9 cellular contexts compared by ENCODE assay signal in the genomic region with DNA sequence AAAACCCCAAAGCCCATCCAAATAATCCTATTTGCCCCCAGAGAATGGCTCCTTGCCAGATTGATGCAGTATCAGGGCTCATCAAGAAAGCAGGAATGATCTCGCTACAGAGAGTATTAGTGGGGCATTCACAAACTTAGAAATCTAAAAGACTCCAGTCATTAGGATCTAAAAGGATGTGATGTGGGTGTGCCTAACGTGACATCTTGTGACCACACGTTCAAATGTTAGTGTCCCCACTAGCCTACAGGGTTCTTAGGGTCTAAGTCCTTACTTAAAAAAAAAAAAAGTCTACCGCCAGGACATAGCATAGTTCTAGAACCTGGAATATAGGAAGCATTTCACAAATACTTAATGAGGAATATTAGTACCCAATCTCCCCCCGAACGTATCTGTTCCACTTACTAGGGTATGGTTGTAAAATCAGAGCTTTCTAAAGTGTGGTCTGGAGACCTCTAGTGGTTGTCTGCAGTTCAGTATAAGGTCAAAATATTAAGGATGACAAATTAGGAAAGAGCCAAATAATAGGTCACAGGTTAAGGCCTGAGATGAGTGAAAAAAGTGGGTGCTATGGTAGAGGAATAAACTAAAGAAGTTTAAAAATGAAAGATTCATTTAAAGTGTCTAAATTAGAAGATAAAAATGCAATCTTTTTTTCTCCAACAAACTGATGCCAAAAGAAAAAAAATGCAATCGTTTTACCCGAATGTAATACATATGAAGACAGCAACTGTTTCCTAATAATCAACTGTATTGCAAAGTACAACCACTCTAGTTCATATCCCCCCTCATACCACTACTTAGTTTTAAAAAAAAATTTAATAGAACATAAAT. TPM values are rescaled to one million over a fixed set of nuclear protein-coding genes. Genes with fewer than 3 reads are reported as not detected.
DNase-seq lines count a peak whose midpoint lies in the region; ATAC-seq and TF ChIP-seq lines count a peak whose summit lies in the region.
"Had no signal": no experiment of that assay in that cellular context is flagged by ENCODE, and none has a peak within 500 bp of the region (broad histone marks: within the 10 kb centered on the region; RNA-seq: fewer than 3 reads in every experiment).

No MANE protein-coding gene starts in this region.

- no peak overlapping the region for H3K27ac ChIP-seq in HL-60 (replicated peaks)
- H3K27ac ChIP-seq in upper lobe of right lung = no peak overlapping the region

- no peaks in the 10 kb centered on the region for H3K27me3 Mint-ChIP-seq in glutamatergic neuron (ENCODE audit: unreplicated experiment)
- no peaks in the 10 kb centered on the region for H3K27me3 Mint-ChIP-seq in naive thymus-derived CD8-positive, alpha-beta T cell

- peak; percentile 35 for TF ChIP-seq CTCF in HL-60 (IDR thresholded peaks at IDR 0.05; ENCODE audit: insufficient read depth, low read length)
- peak; percentile 50 for TF ChIP-seq CTCF in glutamatergic neuron (IDR thresholded peaks at IDR 0.05; ENCODE audit: partially characterized antibody, unreplicated experiment)
- peak; percentile 58 for TF ChIP-seq CTCF in upper lobe of right lung (IDR thresholded peaks at IDR 0.05)

- no peaks in the 10 kb centered on the region for H3K4me1 ChIP-seq in upper lobe of right lung

- H3K4me3 ChIP-seq in HL-60 (replicated peaks; ENCODE audit: insufficient read depth, low read length) (no peak overlapping the region), upper lobe of right lung (no peak overlapping the region)

- ATAC-seq in SK-N-SH treated with all-trans-retinoic acid at 6 μM for 48 hours (peak; percentile 88), upper lobe of right lung (peak; percentile 72), HG02970 (IDR thresholded peaks at IDR 0.05; ENCODE audit: low FRiP score, unreplicated experiment) (no peak), GM21723 (IDR thresholded peaks at IDR 0.05; ENCODE audit: unreplicated experiment) (no peak)
- ATAC-seq in naive thymus-derived CD8-positive, alpha-beta T cell = no peak

- DNase-seq in EH (ENCODE audit: low read depth) (peak; percentile 54), HL-60 (ENCODE audit: low read depth in 1 of 2, low spot score in 1 of 2) (peak in 1 of 2 experiments; percentile 6), glutamatergic neuron (no peak), upper lobe of right lung (no peak)
- DNase-seq in naive thymus-derived CD8-positive, alpha-beta T cell = no peak

- intact Hi-C loops in upper lobe of right lung (cut with DNase I) = no loop called here

- no peak overlapping the region for H3K4me3 Mint-ChIP-seq in glutamatergic neuron (ENCODE audit: unreplicated experiment)
- no peak overlapping the region for H3K4me3 Mint-ChIP-seq in naive thymus-derived CD8-positive, alpha-beta T cell

- no peaks in the 10 kb centered on the region for H3K9me3 ChIP-seq in upper lobe of right lung

- H3K27me3 ChIP-seq in HL-60 (ENCODE audit: insufficient read depth, poor library complexity, severe bottlenecking) (no peaks in the 10 kb centered on the region), upper lobe of right lung (no peaks in the 10 kb centered on the region)

- H3K36me3 Mint-ChIP-seq in glutamatergic neuron (ENCODE audit: unreplicated experiment) = no peaks in the 10 kb centered on the region
- peaks cover 0 to 3% (median 2%) of the 10 kb centered on the region in 3 donors for H3K36me3 Mint-ChIP-seq in naive thymus-derived CD8-positive, alpha-beta T cell

- no peaks in the 10 kb centered on the region for H3K36me3 ChIP-seq in upper lobe of right lung

- no peak overlapping the region for H3K27ac Mint-ChIP-seq in glutamatergic neuron (ENCODE audit: unreplicated experiment)
- no peak overlapping the region for H3K27ac Mint-ChIP-seq in naive thymus-derived CD8-positive, alpha-beta T cell

- peaks cover 1% of the 10 kb centered on the region for H3K4me1 Mint-ChIP-seq in glutamatergic neuron (ENCODE audit: low read depth, unreplicated experiment)
- H3K4me1 Mint-ChIP-seq in naive thymus-derived CD8-positive, alpha-beta T cell = peaks cover 0 to 6% (median 2%) of the 10 kb centered on the region in 4 donors

- POLR2A ChIA-PET in naive thymus-derived CD8-positive, alpha-beta T cell (lab: Charles Lee) = no interaction called here

- no peaks in the 10 kb centered on the region for H3K9me3 Mint-ChIP-seq in glutamatergic neuron (ENCODE audit: unreplicated experiment)
- H3K9me3 Mint-ChIP-seq in naive thymus-derived CD8-positive, alpha-beta T cell = no peaks in the 10 kb centered on the region

TF ChIP-seq in SK-N-SH treated with all-trans-retinoic acid at 6 μM for 48 hours, 23 proteins besides CTCF, POLR2A, EP300 and RAD21:
- TF ChIP-seq ESRRG (CRISPR knock-in tag; IDR thresholded peaks at IDR 0.05) (no peak), RARB (CRISPR knock-in tag; IDR thresholded peaks at IDR 0.05) (no peak), TCF4 (CRISPR knock-in tag; IDR thresholded peaks at IDR 0.05; ENCODE audit: borderline replicate concordance) (no peak), OSR1 (CRISPR knock-in tag; IDR thresholded peaks at IDR 0.05) (no peak), GLIS3 (CRISPR knock-in tag; IDR thresholded peaks at IDR 0.05) (no peak), ARNTL (CRISPR knock-in tag; IDR thresholded peaks at IDR 0.05; ENCODE audit: borderline replicate concordance, low read depth) (no peak)
- TF ChIP-seq, protein P1, sequence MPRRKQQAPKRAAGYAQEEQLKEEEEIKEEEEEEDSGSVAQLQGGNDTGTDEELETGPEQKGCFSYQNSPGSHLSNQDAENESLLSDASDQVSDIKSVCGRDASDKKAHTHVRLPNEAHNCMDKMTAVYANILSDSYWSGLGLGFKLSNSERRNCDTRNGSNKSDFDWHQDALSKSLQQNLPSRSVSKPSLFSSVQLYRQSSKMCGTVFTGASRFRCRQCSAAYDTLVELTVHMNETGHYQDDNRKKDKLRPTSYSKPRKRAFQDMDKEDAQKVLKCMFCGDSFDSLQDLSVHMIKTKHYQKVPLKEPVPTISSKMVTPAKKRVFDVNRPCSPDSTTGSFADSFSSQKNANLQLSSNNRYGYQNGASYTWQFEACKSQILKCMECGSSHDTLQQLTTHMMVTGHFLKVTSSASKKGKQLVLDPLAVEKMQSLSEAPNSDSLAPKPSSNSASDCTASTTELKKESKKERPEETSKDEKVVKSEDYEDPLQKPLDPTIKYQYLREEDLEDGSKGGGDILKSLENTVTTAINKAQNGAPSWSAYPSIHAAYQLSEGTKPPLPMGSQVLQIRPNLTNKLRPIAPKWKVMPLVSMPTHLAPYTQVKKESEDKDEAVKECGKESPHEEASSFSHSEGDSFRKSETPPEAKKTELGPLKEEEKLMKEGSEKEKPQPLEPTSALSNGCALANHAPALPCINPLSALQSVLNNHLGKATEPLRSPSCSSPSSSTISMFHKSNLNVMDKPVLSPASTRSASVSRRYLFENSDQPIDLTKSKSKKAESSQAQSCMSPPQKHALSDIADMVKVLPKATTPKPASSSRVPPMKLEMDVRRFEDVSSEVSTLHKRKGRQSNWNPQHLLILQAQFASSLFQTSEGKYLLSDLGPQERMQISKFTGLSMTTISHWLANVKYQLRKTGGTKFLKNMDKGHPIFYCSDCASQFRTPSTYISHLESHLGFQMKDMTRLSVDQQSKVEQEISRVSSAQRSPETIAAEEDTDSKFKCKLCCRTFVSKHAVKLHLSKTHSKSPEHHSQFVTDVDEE (CRISPR knock-in tag; IDR thresholded peaks at IDR 0.05) = no peak
- TF ChIP-seq, protein P2, sequence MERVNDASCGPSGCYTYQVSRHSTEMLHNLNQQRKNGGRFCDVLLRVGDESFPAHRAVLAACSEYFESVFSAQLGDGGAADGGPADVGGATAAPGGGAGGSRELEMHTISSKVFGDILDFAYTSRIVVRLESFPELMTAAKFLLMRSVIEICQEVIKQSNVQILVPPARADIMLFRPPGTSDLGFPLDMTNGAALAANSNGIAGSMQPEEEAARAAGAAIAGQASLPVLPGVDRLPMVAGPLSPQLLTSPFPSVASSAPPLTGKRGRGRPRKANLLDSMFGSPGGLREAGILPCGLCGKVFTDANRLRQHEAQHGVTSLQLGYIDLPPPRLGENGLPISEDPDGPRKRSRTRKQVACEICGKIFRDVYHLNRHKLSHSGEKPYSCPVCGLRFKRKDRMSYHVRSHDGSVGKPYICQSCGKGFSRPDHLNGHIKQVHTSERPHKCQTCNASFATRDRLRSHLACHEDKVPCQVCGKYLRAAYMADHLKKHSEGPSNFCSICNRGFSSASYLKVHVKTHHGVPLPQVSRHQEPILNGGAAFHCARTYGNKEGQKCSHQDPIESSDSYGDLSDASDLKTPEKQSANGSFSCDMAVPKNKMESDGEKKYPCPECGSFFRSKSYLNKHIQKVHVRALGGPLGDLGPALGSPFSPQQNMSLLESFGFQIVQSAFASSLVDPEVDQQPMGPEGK (CRISPR knock-in tag; IDR thresholded peaks at IDR 0.05; ENCODE audit: borderline replicate concordance) = no peak

RNA-seq across cellular contexts. Expression of a gene that starts 4.2 kb away (rescaled TPM):
- total RNA-seq in glutamatergic neuron (ENCODE audit: unreplicated experiment) (not detected), upper lobe of right lung (not detected)
- not detected for total RNA-seq in naive thymus-derived CD8-positive, alpha-beta T cell
- polyA plus RNA-seq in naive thymus-derived CD8-positive, alpha-beta T cell = under 1 TPM in 1 of 3 donors, not detected in 2; 0.02 TPM
- total RNA-seq: T-helper 1 cell treated with Interleukin-12 subunit alpha and Interleukin-12 subunit beta and Interleukin-4 antibody, amounts not matched to agents 30 ng/mL and 1 ng/mL, for 36 hours had no signal

Comparison
In these comparisons a context has a peak if more than half of its experiments do, and no peak if none do; other contexts are left out.
1. ATAC-seq: peak in SK-N-SH treated with all-trans-retinoic acid at 6 μM for 48 hours (single experiment) and upper lobe of right lung (single experiment); none in naive thymus-derived CD8-positive, alpha-beta T cell (0 of 2), HG02970 (single experiment) and GM21723 (single experiment).
2. Peak in every context shown above with its lines, with median percentiles within 50 percentile points of each other: CTCF ChIP-seq.